In the genomic region with DNA sequence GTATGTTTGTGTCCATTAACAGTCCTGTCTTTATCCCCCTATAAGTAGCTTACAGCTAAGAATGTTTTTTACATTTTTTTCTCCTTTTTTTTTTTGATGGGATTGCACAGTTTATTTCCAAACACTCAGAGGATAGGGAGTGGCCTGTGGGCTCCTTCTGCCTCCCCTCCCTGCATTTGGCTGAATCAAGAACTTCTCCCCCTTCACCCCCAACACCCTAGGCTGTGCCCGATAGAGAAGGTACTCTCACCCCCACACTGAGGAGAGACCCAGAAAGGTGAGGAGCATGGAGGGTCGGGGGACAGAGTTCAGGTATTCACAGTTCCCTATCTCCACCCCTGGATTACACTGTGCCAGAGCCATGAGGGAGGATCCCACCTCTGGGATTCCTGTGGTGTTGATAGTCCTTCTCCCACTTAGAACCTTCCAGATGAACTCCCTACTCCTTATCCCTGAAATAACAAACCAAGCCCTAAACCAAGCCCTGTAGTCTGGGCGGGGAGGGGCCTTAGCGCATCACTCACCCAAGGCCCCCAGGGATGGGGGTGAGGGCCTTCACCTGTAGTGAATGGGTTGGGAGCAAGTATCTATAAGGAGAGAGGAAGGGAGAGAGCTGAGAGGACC, we compare ENCODE assay signal across 14 cellular contexts.
DNase-seq lines count a peak whose midpoint lies in the region; ATAC-seq and TF ChIP-seq lines count a peak whose summit lies in the region.
"Had no signal": no experiment of that assay in that cellular context is flagged by ENCODE, and none has a peak within 500 bp of the region (broad histone marks: within the 10 kb centered on the region; RNA-seq: fewer than 3 reads in every experiment).

No MANE protein-coding gene starts in this region.

- H3K4me1 ChIP-seq in adipocyte (ENCODE audit: control insufficient read depth, insufficient read depth, low read length) = peaks cover 17% of the 10 kb centered on the region

- ATAC-seq in sciatic nerve = peak; percentile 23
- ATAC-seq in HG03342 (IDR thresholded peaks at IDR 0.05; ENCODE audit: unreplicated experiment) = no peak
- ATAC-seq: GM23338, HepG2 had no signal

- no peak overlapping the region for H3K4me3 ChIP-seq in adipocyte (ENCODE audit: low read length)
- H3K4me3 ChIP-seq in fibroblast of the aortic adventitia (ENCODE audit: low read depth, low read length) = no peak overlapping the region
- H3K4me3 ChIP-seq: BLaER1 treated with 17β-estradiol and CSF1 and Interleukin-3, amounts not matched to agents 10 nM and 100 nM; GM23338 had no signal

- DNase-seq in NCI-H226 (peak; percentile 71), adipocyte (ENCODE audit: low read depth) (peak; percentile 32), fibroblast of the aortic adventitia (ENCODE audit: low read depth) (peak; percentile 27), sciatic nerve (ENCODE audit: low spot score) (no peak), DMS114 treated with DMSO at 0.1 percent for 48 hours (lab: John Stamatoyannopoulos, UW; ENCODE audit: unreplicated experiment) (no peak)
- no peak for DNase-seq in stimulated activated CD4-positive, alpha-beta T cell treated with anti-CD3 and anti-CD28 coated beads, Interleukin-12 subunit alpha, Interleukin-12 subunit beta, amount 100 ng/mL, for 4 hours
- DNase-seq: CD8-positive, alpha-beta memory T cell; COR-L47; DMS 273 treated with DMSO at 0.1 percent for 48 hours; HCEC 1CT had no signal

- intact Hi-C loops in sciatic nerve (cut with DNase I) = no loop called here

- H3K9ac ChIP-seq in adipocyte (ENCODE audit: low read length) = no peak overlapping the region
- H3K9ac ChIP-seq: BLaER1 treated with 17β-estradiol and CSF1 and Interleukin-3, amounts not matched to agents 10 nM and 100 nM had no signal

- H3K27me3 ChIP-seq in adipocyte (replicated peaks; ENCODE audit: control insufficient read depth, insufficient read depth, low read length) = no peaks in the 10 kb centered on the region
- H3K27me3 ChIP-seq: BLaER1 treated with 17β-estradiol and CSF1 and Interleukin-3, amounts not matched to agents 10 nM and 100 nM had no signal

- no peak for TF ChIP-seq CTCF in fibroblast of the aortic adventitia (IDR thresholded peaks at IDR 0.05; ENCODE audit: insufficient read depth, low read length)

- no peaks in the 10 kb centered on the region for H3K9me3 ChIP-seq in adipocyte (ENCODE audit: control insufficient read depth, low read length)

- no peaks in the 10 kb centered on the region for H3K36me3 ChIP-seq in adipocyte (ENCODE audit: control insufficient read depth, insufficient read depth, low read length, severe bottlenecking)
- H3K36me3 ChIP-seq: BLaER1 treated with 17β-estradiol and CSF1 and Interleukin-3, amounts not matched to agents 10 nM and 100 nM had no signal

Comparison
In these comparisons a context has a peak if more than half of its experiments do, and no peak if none do; other contexts are left out.
1. DNase-seq: peak in NCI-H226 (single experiment), adipocyte (single experiment) and fibroblast of the aortic adventitia (single experiment); none in sciatic nerve (single experiment), stimulated activated CD4-positive, alpha-beta T cell treated with anti-CD3 and anti-CD28 coated beads, Interleukin-12 subunit alpha, Interleukin-12 subunit beta, amount 100 ng/mL, for 4 hours (single experiment) and DMS114 treated with DMSO at 0.1 percent for 48 hours (single experiment).